In the genomic region with DNA sequence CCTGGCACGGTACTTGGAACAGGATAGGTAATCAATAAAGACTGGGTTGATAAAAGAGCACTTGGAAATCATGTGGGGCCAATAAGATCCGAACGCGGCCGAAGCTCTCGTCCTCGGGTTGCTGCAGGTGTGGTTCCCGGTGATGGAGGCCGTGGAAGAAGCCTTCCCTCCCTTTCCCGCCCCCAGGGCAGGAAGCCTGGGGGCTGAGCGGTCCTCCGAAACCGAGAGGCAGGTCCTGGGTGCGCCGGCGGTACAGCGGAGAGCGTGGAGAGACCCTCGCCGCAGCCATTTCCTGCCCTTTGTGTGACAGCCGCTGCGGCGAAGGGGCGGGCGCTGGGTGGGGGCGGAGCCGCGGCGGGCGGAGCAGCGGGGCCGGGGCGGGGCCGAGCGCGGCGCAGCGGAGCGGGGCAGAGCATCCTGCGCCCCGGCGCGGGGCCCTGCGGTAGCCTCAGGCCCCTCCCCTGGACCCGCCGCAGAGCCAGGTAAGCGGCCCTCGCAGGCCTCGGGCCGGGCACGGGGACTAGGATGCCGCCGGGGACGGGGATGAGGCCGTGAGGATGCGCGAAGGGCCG, we compare ENCODE assay signal across 9 cellular contexts. TPM values are rescaled to one million over a fixed set of nuclear protein-coding genes. Genes with fewer than 3 reads are reported as not detected.
A peak's percentile ranks its signal among the peaks of the same experiment; 100 is the strongest.
DNase-seq lines count a peak whose midpoint lies in the region; ATAC-seq and TF ChIP-seq lines count a peak whose summit lies in the region.
"Had no signal": no experiment of that assay in that cellular context is flagged by ENCODE, and none has a peak within 500 bp of the region (broad histone marks: within the 10 kb centered on the region; RNA-seq: fewer than 3 reads in every experiment).

Gene CYFIP2 (plus strand): TSS at position 410 of the 572 bp plus-strand sequence. CDS start 19,239 bp downstream, outside the sequence.

- H3K4me3 ChIP-seq in CD8-positive, alpha-beta T cell (ENCODE audit: low read depth, low read length), result peak within 1 kb of the TSS; percentile 77
- H3K4me3 ChIP-seq in NT2/D1 (ENCODE audit: insufficient read length, low read depth) (peak within 1 kb of the TSS; percentile 61), esophagus muscularis mucosa (peak within 1 kb of the TSS; percentile 65 to 97 (median 83))

- no peaks in the 10 kb centered on the region for H3K36me3 ChIP-seq in CD8-positive, alpha-beta T cell (ENCODE audit: insufficient read depth, low read length)
- H3K36me3 ChIP-seq in NT2/D1 (ENCODE audit: insufficient read depth, insufficient read length, low read length) (no peaks in the 10 kb centered on the region), esophagus muscularis mucosa (no peaks in the 10 kb centered on the region)

- DNase-seq in CD8-positive, alpha-beta T cell, result peak; percentile 74 to 92 (median 85)
- DNase-seq in NT2/D1 (ENCODE audit: low read depth, low spot score) (no peak), esophagus muscularis mucosa (ENCODE audit: extremely low spot score) (peak; percentile 91), natural killer cell (peak; percentile 79)
- peak; percentile 90 for DNase-seq in activated T-cell treated with anti-CD3 and anti-CD28 coated beads, Interleukin-2, amount 50 U/mL, for 1 hour
- peak; percentile 78 to 88 (median 82) for DNase-seq in stimulated activated naive CD4-positive, alpha-beta T cell (lab: John Stamatoyannopoulos, UW)

- H3K27me3 ChIP-seq in CD8-positive, alpha-beta T cell (ENCODE audit: insufficient read depth, low read length), result no peaks in the 10 kb centered on the region
- H3K27me3 ChIP-seq in NT2/D1 (ENCODE audit: insufficient read depth, insufficient read length) (peaks cover 41% of the 10 kb centered on the region), esophagus muscularis mucosa (peaks cover 0 to 6% (median 0%) of the 10 kb centered on the region in 4 donors)

- peak within 1 kb of the TSS; percentile 64 for H3K9ac ChIP-seq in NT2/D1 (ENCODE audit: insufficient read length, low read depth)

- peak within 1 kb of the TSS; percentile 95 for H3K4me3 Mint-ChIP-seq in CD8-positive, alpha-beta T cell
- peak within 1 kb of the TSS; percentile 92 for H3K4me3 Mint-ChIP-seq in natural killer cell

- no peaks in the 10 kb centered on the region for H3K27me3 Mint-ChIP-seq in CD8-positive, alpha-beta T cell (ENCODE audit: low read depth)
- no peaks in the 10 kb centered on the region for H3K27me3 Mint-ChIP-seq in natural killer cell (ENCODE audit: low read depth in 2 of 2)

- intact Hi-C loops in CD8-positive, alpha-beta T cell (cut with DNase I, micrococcal nuclease), result loop anchor here (1.0 to 10.0 kb wide), 6 partner anchors 9 to 469 kb away; partner anchors contain the start of gene THG1L (in 2 of the 2)
- intact Hi-C loops in esophagus muscularis mucosa (cut with DNase I) (loop anchor here (10.0 kb wide), 1 partner anchor 121 kb away; the partner anchor contains the start of gene MED7), natural killer cell (cut with micrococcal nuclease) (loop anchor here (1.0 kb wide), 1 partner anchor 12 kb away; no protein-coding TSS in a partner anchor)

- no peak for TF ChIP-seq POLR2A in esophagus muscularis mucosa (IDR thresholded peaks at IDR 0.05; ENCODE audit: low read depth)

- CTCF ChIA-PET in CD8-positive, alpha-beta T cell (lab: Charles Lee), result interaction anchor here (0.8 to 6.7 kb wide), 8 partner anchors 8 to 60 kb away, joined by 3 to 57 read pairs (median 4); no protein-coding TSS in a partner anchor

- peaks cover 73% of the 10 kb centered on the region for H3K4me1 Mint-ChIP-seq in CD8-positive, alpha-beta T cell (ENCODE audit: low read depth)
- peaks cover 70% of the 10 kb centered on the region in 2 donors for H3K4me1 Mint-ChIP-seq in natural killer cell

- H3K36me3 Mint-ChIP-seq in CD8-positive, alpha-beta T cell, result peaks cover 31% of the 10 kb centered on the region
- no peaks in the 10 kb centered on the region for H3K36me3 Mint-ChIP-seq in natural killer cell

- POLR2A ChIA-PET in CD8-positive, alpha-beta T cell (lab: Charles Lee), result interaction anchor here (0.7 to 5.8 kb wide), 8 partner anchors 10 to 123 kb away, joined by 3 to 44 read pairs (median 4); partner anchors contain the start of gene MED7

- no peaks in the 10 kb centered on the region for H3K9me3 Mint-ChIP-seq in CD8-positive, alpha-beta T cell
- H3K9me3 Mint-ChIP-seq in natural killer cell, result no peaks in the 10 kb centered on the region

- H3K9me3 ChIP-seq in CD8-positive, alpha-beta T cell (ENCODE audit: low read length), result no peaks in the 10 kb centered on the region
- H3K9me3 ChIP-seq in NT2/D1 (ENCODE audit: insufficient read depth, low read length), result no peaks in the 10 kb centered on the region
- no peaks in the 10 kb centered on the region for H3K9me3 ChIP-seq in esophagus muscularis mucosa

- peaks cover 69% of the 10 kb centered on the region for H3K4me1 ChIP-seq in CD8-positive, alpha-beta T cell (ENCODE audit: insufficient read depth, low read length)
- peaks cover 3% of the 10 kb centered on the region for H3K4me1 ChIP-seq in NT2/D1 (ENCODE audit: insufficient read depth, insufficient read length)
- H3K4me1 ChIP-seq in esophagus muscularis mucosa, result peaks cover 14 to 21% (median 16%) of the 10 kb centered on the region in 4 donors

- ATAC-seq in CD8-positive, alpha-beta T cell, result peak; percentile 82
- ATAC-seq in GM19372 (IDR thresholded peaks at IDR 0.05; ENCODE audit: low read depth, unreplicated experiment) (peak; percentile 86), HG03460 (IDR thresholded peaks at IDR 0.05; ENCODE audit: unreplicated experiment) (peak; percentile 85), natural killer cell (peak; percentile 87 to 94 (median 90))

- peak within 1 kb of the TSS; percentile 99 for H3K27ac Mint-ChIP-seq in CD8-positive, alpha-beta T cell
- peak within 1 kb of the TSS; percentile 98 to 99 for H3K27ac Mint-ChIP-seq in natural killer cell

- WGBS in esophagus muscularis mucosa, result under 1% methylated on average over 9 of the region's 58 CpGs

- H3K27ac ChIP-seq in CD8-positive, alpha-beta T cell (ENCODE audit: low read depth, low read length), result peak within 1 kb of the TSS; percentile 81
- H3K27ac ChIP-seq in esophagus muscularis mucosa (replicated peaks in 1 of 4), result peak within 1 kb of the TSS in 1 of 4 donors; percentile 36
- H3K27ac ChIP-seq: epithelial cell of prostate had no signal

- no peak for TF ChIP-seq CTCF in CD8-positive, alpha-beta T cell (IDR thresholded peaks at IDR 0.05)
- no peak for TF ChIP-seq CTCF in esophagus muscularis mucosa (IDR thresholded peaks at IDR 0.05)
- no peak for TF ChIP-seq CTCF in natural killer cell (IDR thresholded peaks at IDR 0.05)

- TF ChIP-seq EP300 in esophagus muscularis mucosa (IDR thresholded peaks at IDR 0.05), result no peak

RNA-seq across cellular contexts. Expression of gene CYFIP2, which starts in this region (rescaled TPM):
- total RNA-seq in CD8-positive, alpha-beta T cell, result 100 to 1,000 TPM; 270 to 304 TPM
- total RNA-seq in esophagus muscularis mucosa (10 to 100 TPM; 12.6 to 24.9 (median 14.6) TPM), natural killer cell (100 to 1,000 TPM; 464 to 542 (median 532) TPM)

Comparison
In these comparisons a context has a peak if more than half of its experiments do, and no peak if none do; other contexts are left out.
1. RNA of gene CYFIP2 (total RNA-seq): 464 to 542 TPM in natural killer cell and 270 to 304 TPM in CD8-positive, alpha-beta T cell; 12.6 to 24.9 TPM in esophagus muscularis mucosa; every median in the first group is over 10 times any median in the second.
2. Peak in every context shown above with its lines, with median percentiles within 50 percentile points of each other: ATAC-seq and H3K4me3 ChIP-seq.